ENCODE assay signal across 8 cellular contexts in genomic region chr12:64680235-64680634, GRCh38.
DNase-seq lines count a peak whose midpoint lies in the region; ATAC-seq and TF ChIP-seq lines count a peak whose summit lies in the region.

No MANE protein-coding gene starts in this region.

- intact Hi-C loops in natural killer cell (cut with micrococcal nuclease) = loop anchor here (2.0 to 5.0 kb wide), 2 partner anchors 21 to 68 kb away; partner anchors contain the start of gene RASSF3

- DNase-seq in NCI-H69 (lab: John Stamatoyannopoulos, UW) (peak; percentile 94), natural killer cell (no peak), C1 segment of cervical spinal cord (lab: John Stamatoyannopoulos, UW) (no peak), anterior cingulate cortex (lab: John Stamatoyannopoulos, UW) (no peak), NCI-H1436 (lab: John Stamatoyannopoulos, UW) (no peak)
- no peak for DNase-seq in central memory CD8-positive, alpha-beta T cell (ENCODE audit: low spot score in 2 of 2)

- H3K27ac ChIP-seq in C4-2B = peak overlapping the region; percentile 54

- peak overlapping the region; percentile 61 for H3K4me3 Mint-ChIP-seq in central memory CD8-positive, alpha-beta T cell
- peak overlapping the region; percentile 74 for H3K4me3 Mint-ChIP-seq in natural killer cell

- no peaks in the 10 kb centered on the region for H3K27me3 Mint-ChIP-seq in central memory CD8-positive, alpha-beta T cell
- H3K27me3 Mint-ChIP-seq in natural killer cell (ENCODE audit: low read depth in 2 of 2) = no peaks in the 10 kb centered on the region

- H3K27ac Mint-ChIP-seq in central memory CD8-positive, alpha-beta T cell (ENCODE audit: low read depth) = peak overlapping the region; percentile 96
- H3K27ac Mint-ChIP-seq in natural killer cell = peak overlapping the region; percentile 91 to 93

- H3K9me3 Mint-ChIP-seq in central memory CD8-positive, alpha-beta T cell = no peaks in the 10 kb centered on the region
- H3K9me3 Mint-ChIP-seq in natural killer cell = peaks cover 0 to 3% of the 10 kb centered on the region in 2 donors

- peaks cover 76% of the 10 kb centered on the region for H3K4me1 Mint-ChIP-seq in central memory CD8-positive, alpha-beta T cell
- peaks cover 74 to 78% of the 10 kb centered on the region in 2 donors for H3K4me1 Mint-ChIP-seq in natural killer cell

- peaks cover 30% of the 10 kb centered on the region for H3K36me3 Mint-ChIP-seq in central memory CD8-positive, alpha-beta T cell (ENCODE audit: insufficient read depth)
- no peaks in the 10 kb centered on the region for H3K36me3 Mint-ChIP-seq in natural killer cell

- TF ChIP-seq CTCF in C4-2B (conservative IDR thresholded peaks at IDR 0.05) (no peak), natural killer cell (IDR thresholded peaks at IDR 0.05) (no peak)

- ATAC-seq in central memory CD8-positive, alpha-beta T cell (replicated peaks; ENCODE audit: extremely low read depth, poor library complexity, severe bottlenecking) = no peak
- no peak for ATAC-seq in natural killer cell
- no peak for ATAC-seq in GM18868 (IDR thresholded peaks at IDR 0.05; ENCODE audit: unreplicated experiment)
